14 cellular contexts compared by ENCODE assay signal in the genomic region with DNA sequence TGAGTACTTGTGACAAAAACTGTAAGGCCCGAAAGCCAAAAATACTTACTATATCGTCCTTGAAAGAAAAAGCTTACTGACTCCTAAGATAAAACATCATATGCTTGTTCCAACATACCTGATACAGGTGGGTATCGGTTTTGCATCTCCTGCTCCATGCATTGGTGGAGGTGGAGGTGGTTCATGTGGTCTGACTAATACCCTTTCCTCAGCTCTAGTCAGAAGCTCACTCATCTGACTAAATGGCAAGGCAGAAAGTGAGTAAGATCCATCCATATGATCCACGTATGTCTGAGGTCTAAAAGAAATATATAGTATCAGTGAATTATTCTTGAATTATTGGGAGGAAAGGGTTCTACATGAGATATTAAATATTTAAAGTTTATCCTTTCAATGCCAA.
DNase-seq lines count a peak whose midpoint lies in the region; ATAC-seq, FAIRE-seq and TF ChIP-seq lines count a peak whose summit lies in the region.
"Had no signal": no experiment of that assay in that cellular context is flagged by ENCODE, and none has a peak within 500 bp of the region (broad histone marks: within the 10 kb centered on the region; RNA-seq: fewer than 3 reads in every experiment).

No MANE protein-coding gene starts in this region.

- no peak overlapping the region for H3K4me3 ChIP-seq in RWPE2 (ENCODE audit: severe bottlenecking)
- H3K4me3 ChIP-seq: GM23338 had no signal

- DNase-seq in D721Med (ENCODE audit: insufficient read length, low spot score): no peak
- DNase-seq in GM12892 (ENCODE audit: insufficient read length): no peak
- no peak for DNase-seq in RWPE2 (ENCODE audit: low spot score)
- peak; percentile 54 to 75 for DNase-seq in foreskin keratinocyte
- DNase-seq in activated gamma-delta T cell (lab: John Stamatoyannopoulos, UW): no peak
- DNase-seq in dermis blood vessel endothelial cell: no peak
- no peak for DNase-seq in stimulated activated naive CD4-positive, alpha-beta T cell (lab: John Stamatoyannopoulos, UW)
- DNase-seq: C1 segment of cervical spinal cord; Calu3; CD4-positive, alpha-beta T cell; DMS79; H7 had no signal

- TF ChIP-seq CTCF in D721Med (IDR thresholded peaks at IDR 0.05; ENCODE audit: insufficient read depth, missing control alignments) (no peak), RWPE2 (IDR thresholded peaks at IDR 0.05; ENCODE audit: poor library complexity, severe bottlenecking) (no peak), foreskin keratinocyte (conservative IDR thresholded peaks at IDR 0.05) (no peak)

- H3K27me3 ChIP-seq in RWPE2 (ENCODE audit: insufficient read depth, poor library complexity, severe bottlenecking) (no peaks in the 10 kb centered on the region), foreskin keratinocyte (no peaks in the 10 kb centered on the region)

- H3K9me3 ChIP-seq in RWPE2 (ENCODE audit: severe bottlenecking): no peaks in the 10 kb centered on the region

- peak; percentile 29 for FAIRE-seq in D721Med (lab: Jason Lieb, UNC)
- FAIRE-seq in GM12892 (lab: Jason Lieb, UNC): peak; percentile 17
- FAIRE-seq: GM12891 had no signal

- H3K4me1 ChIP-seq in RWPE2 (ENCODE audit: insufficient read depth, poor library complexity, severe bottlenecking) (peaks cover 16% of the 10 kb centered on the region), foreskin keratinocyte (peaks cover 12% of the 10 kb centered on the region)

- H3K27ac ChIP-seq in RWPE2 (ENCODE audit: poor library complexity, severe bottlenecking): peak overlapping the region; percentile 18
- peak overlapping the region; percentile 56 for H3K27ac ChIP-seq in foreskin keratinocyte

- ATAC-seq in RWPE2 (ENCODE audit: low read depth): no peak; the same call in 2 of the 3 replicates
- peak; percentile 83 for ATAC-seq in foreskin keratinocyte
- ATAC-seq: GM23338 had no signal

- peaks cover 67% of the 10 kb centered on the region for H3K36me3 ChIP-seq in RWPE2 (ENCODE audit: low read depth)

- no peak for TF ChIP-seq POLR2A in GM12892 (IDR thresholded peaks at IDR 0.05; ENCODE audit: low read depth, low read length)

Comparison
In these comparisons a context has a peak if more than half of its experiments do, and no peak if none do; other contexts are left out.
1. DNase-seq: peak in foreskin keratinocyte (2 of 2); none in D721Med (single experiment), GM12892 (single experiment), RWPE2 (single experiment), activated gamma-delta T cell (single experiment), dermis blood vessel endothelial cell (single experiment) and stimulated activated naive CD4-positive, alpha-beta T cell (0 of 6).